ENCODE assay signal across 17 cellular contexts in the genomic region with DNA sequence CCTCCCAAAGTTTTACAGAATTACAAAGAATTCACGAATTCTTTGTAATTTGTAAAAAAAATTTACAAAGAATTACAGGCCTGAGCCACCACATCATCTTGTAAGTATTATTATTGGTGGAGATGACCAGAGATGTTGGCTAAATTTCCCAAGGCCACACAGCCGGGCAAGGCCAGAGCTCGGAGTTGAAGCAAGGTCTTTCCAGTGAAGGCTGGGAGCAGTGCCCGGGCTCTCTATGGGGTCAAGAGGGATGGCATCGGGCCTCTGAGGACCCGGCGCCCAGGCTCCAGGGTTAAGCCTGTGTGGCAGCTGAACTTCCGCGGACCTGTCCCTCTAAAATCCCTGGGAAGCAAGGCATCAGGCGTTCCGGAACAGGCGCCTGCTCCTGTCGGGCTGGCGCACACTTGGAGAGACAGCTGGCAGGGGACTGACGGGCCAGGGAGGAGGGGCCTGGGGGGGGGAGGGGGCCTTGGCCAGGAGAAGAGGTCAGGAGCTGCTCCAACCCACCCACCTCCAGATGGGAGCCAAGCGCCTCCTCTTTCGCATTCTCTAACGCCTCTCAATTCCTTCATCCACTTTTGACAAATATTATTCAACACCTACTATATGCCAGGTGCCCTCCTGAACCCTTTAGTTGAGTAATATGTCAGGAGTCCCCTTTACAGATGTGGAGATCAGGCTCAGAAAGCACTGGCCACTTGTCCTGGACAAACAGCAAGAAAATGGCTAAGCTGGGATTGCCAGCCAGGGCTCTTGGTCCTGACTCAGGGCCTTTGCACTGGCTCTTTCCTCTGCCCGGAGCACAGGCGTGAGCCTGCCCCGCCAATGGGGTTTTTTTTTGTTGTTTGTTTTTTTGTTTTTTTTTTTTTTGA. TPM values are rescaled to one million over a fixed set of nuclear protein-coding genes. Genes with fewer than 3 reads are reported as not detected.
"Had no signal": no experiment of that assay in that cellular context is flagged by ENCODE, and none has a peak within 500 bp of the region (broad histone marks: within the 10 kb centered on the region; RNA-seq: fewer than 3 reads in every experiment).

No MANE protein-coding gene starts in this region.

- DNase-seq: activated naive CD4-positive, alpha-beta T cell treated with Interleukin-2 at 50 U/mL for 16 hours; effector memory CD8-positive, alpha-beta T cell; heart right ventricle; left colon; mammary epithelial cell; naive B cell; stimulated activated CD4-positive, alpha-beta T cell treated with anti-CD3 and anti-CD28 coated beads, Interleukin-15, amount 100 ng/mL, for 24 hours; stimulated activated CD4-positive, alpha-beta T cell treated with anti-CD3 and anti-CD28 coated beads, Interleukin-4, amount 100 ng/mL, for 1 hour; testis; upper lobe of right lung had no signal

- H3K27ac ChIP-seq: ascending aorta, breast epithelium, heart right ventricle, testis, upper lobe of right lung had no signal

- H3K36me3 ChIP-seq: ascending aorta, breast epithelium, heart right ventricle, upper lobe of right lung had no signal

- H3K9me3 ChIP-seq: ascending aorta, breast epithelium, heart right ventricle, testis, upper lobe of right lung had no signal

- ATAC-seq: activated CD4-positive, CD25-positive, alpha-beta regulatory T cell treated with anti-CD3 and anti-CD28 coated beads, Interleukin-2, amount 50 U/mL, for 24 hours; activated T-helper 17 cell treated with anti-CD3 and anti-CD28 coated beads, Interleukin-2, amount 50 U/mL, for 72 hours; effector memory CD8-positive, alpha-beta T cell; heart right ventricle; left colon; upper lobe of right lung had no signal

- H3K27me3 ChIP-seq: testis had no signal

- FAIRE-seq: frontal cortex, islet of Langerhans had no signal

- H3K4me3 ChIP-seq: ascending aorta, breast epithelium, heart right ventricle, testis, upper lobe of right lung had no signal

- H3K4me1 ChIP-seq: ascending aorta, breast epithelium, testis had no signal

RNA-seq across cellular contexts. Expression of a gene that starts 36.8 kb away (rescaled TPM):
- total RNA-seq: epithelial cell of proximal tubule had no signal

RNA-seq across cellular contexts. Expression of a gene that starts 56.4 kb away (rescaled TPM):
- total RNA-seq: mammary epithelial cell had no signal
- polyA plus RNA-seq: mammary epithelial cell had no signal
